In genomic region chr5:34600118-34600493, GRCh38 we compare ENCODE assay signal across 18 cellular contexts. TPM values are rescaled to one million over a fixed set of nuclear protein-coding genes. Genes with fewer than 3 reads are reported as not detected.
DNase-seq lines count a peak whose midpoint lies in the region; ATAC-seq, FAIRE-seq and TF ChIP-seq lines count a peak whose summit lies in the region.
"Had no signal": no experiment of that assay in that cellular context is flagged by ENCODE, and none has a peak within 500 bp of the region (broad histone marks: within the 10 kb centered on the region; RNA-seq: fewer than 3 reads in every experiment).

No MANE protein-coding gene starts in this region.

- H3K9ac ChIP-seq in IMR-90 (ENCODE audit: low read depth, low read length) (no peak overlapping the region), K562 (ENCODE audit: insufficient read depth in 1 of 2, low read depth in 2 of 2, low read length in 2 of 2) (no peak overlapping the region), kidney (ENCODE audit: low read length in 2 of 2) (no peak overlapping the region)
- H3K9ac ChIP-seq: GM23248 had no signal

- H3K27me3 ChIP-seq in IMR-90 (ENCODE audit: control insufficient read depth, insufficient read depth, low read length) (no peaks in the 10 kb centered on the region), K562 (ENCODE audit: control insufficient read depth in 2 of 2, insufficient read depth in 2 of 2, low read length in 2 of 2) (peaks cover 0 to 5% of the 10 kb centered on the region in 2 experiments; a peak in 1 of 5 replicates), hepatocyte (no peaks in the 10 kb centered on the region)

- WGBS in A549 (ENCODE audit: missing lambda C conversion rate): 95% methylated on average over 4 of the region's 4 CpGs
- WGBS in IMR-90 (ENCODE audit: extremely low coverage in 2 of 2, insufficient read length in 1 of 2), 2 experiments: no CpG with 5 or more reads among the region's 4 CpGs
- WGBS in K562 (ENCODE audit: insufficient coverage, low coverage, missing lambda C conversion rate): 9% methylated on average over 4 of the region's 4 CpGs
- WGBS in hepatocyte (ENCODE audit: low lambda C conversion rate, missing lambda C conversion rate): 96% methylated on average over 4 of the region's 4 CpGs

- dilution Hi-C loops in IMR-90 (cut with HindIII; ENCODE audit: low sequenced_read_pairs, unreplicated experiment): no loop called here

- no TSS peak for BruUV-seq in IMR-90 (replicated peaks; lab: Mats Ljungman, UMichigan)
- no TSS peak for BruUV-seq in K562 (replicated peaks; lab: Mats Ljungman, UMichigan)

- in situ Hi-C loops in IMR-90 (cut with MboI; ENCODE audit: low sequenced_read_pairs): no loop called here
- in situ Hi-C loops in K562 (cut with MboI): no loop called here

- TF ChIP-seq POLR2A in A549 (IDR thresholded peaks at IDR 0.05; ENCODE audit: low read length): no peak
- TF ChIP-seq POLR2A in IMR-90 (IDR thresholded peaks at IDR 0.05; ENCODE audit: low read depth, low read length): no peak
- TF ChIP-seq POLR2A in K562 (conservative IDR thresholded peaks at IDR 0.05): no peak

- H3K9me3 Mint-ChIP-seq in osteocyte (ENCODE audit: unreplicated experiment): no peaks in the 10 kb centered on the region
- H3K9me3 Mint-ChIP-seq: CD4-positive, alpha-beta memory T cell had no signal

- H3K27ac ChIP-seq in A549 (peak overlapping the region; percentile 79 to 87; a peak in 5 of 6 replicates), IMR-90 (ENCODE audit: insufficient read depth, low read length) (no peak overlapping the region), K562 (ENCODE audit: extremely low read depth, low read depth, low read length) (no peak overlapping the region), hepatocyte (peak overlapping the region; percentile 11), kidney (ENCODE audit: low read depth in 2 of 2, low read length in 2 of 2) (no peak overlapping the region)
- H3K27ac ChIP-seq: GM23248 had no signal

- peaks cover 20% of the 10 kb centered on the region for H3K4me1 Mint-ChIP-seq in osteocyte (ENCODE audit: unreplicated experiment)
- H3K4me1 Mint-ChIP-seq: CD4-positive, alpha-beta memory T cell had no signal

- H3K4me3 ChIP-seq in A549 (no peak overlapping the region), IMR-90 (ENCODE audit: insufficient read depth, low read depth, low read length) (no peak overlapping the region), K562 (no peak overlapping the region), hepatocyte (no peak overlapping the region), kidney (ENCODE audit: low read length in 2 of 2) (no peak overlapping the region)
- H3K4me3 ChIP-seq: GM23248 had no signal

- H3K79me2 ChIP-seq in K562 (ENCODE audit: control insufficient read depth, insufficient read depth, low read length): no peaks in the 10 kb centered on the region
- H3K79me2 ChIP-seq in hepatocyte: no peaks in the 10 kb centered on the region

- peaks cover 38% of the 10 kb centered on the region for H3K4me1 ChIP-seq in A549
- H3K4me1 ChIP-seq in IMR-90 (ENCODE audit: control insufficient read depth, insufficient read depth, low read length): peaks cover 14% of the 10 kb centered on the region
- H3K4me1 ChIP-seq in K562 (replicated peaks in 1 of 2; ENCODE audit: control insufficient read depth in 2 of 2, insufficient read depth in 2 of 2, low read length in 2 of 2): peaks cover 0 to 10% of the 10 kb centered on the region in 2 experiments; a peak in 2 of 5 replicates
- peaks cover 16% of the 10 kb centered on the region for H3K4me1 ChIP-seq in hepatocyte (ENCODE audit: insufficient read depth)
- peaks cover 2 to 9% of the 10 kb centered on the region in 2 donors for H3K4me1 ChIP-seq in kidney (ENCODE audit: control insufficient read depth in 1 of 2, insufficient read depth in 1 of 2, low read depth in 1 of 2, low read length in 2 of 2)

- H2BK15ac ChIP-seq in IMR-90 (ENCODE audit: low read depth, low read length): peak overlapping the region; percentile 98

- peak overlapping the region; percentile 82 for H3K4ac ChIP-seq in IMR-90 (ENCODE audit: low read depth, low read length)

- no peak for TF ChIP-seq RAD21 in A549 (conservative IDR thresholded peaks at IDR 0.05 in 1 of 2, IDR thresholded peaks at IDR 0.05 in 1 of 2)
- TF ChIP-seq RAD21 in IMR-90 (IDR thresholded peaks at IDR 0.05; ENCODE audit: low read length): no peak
- no peak for TF ChIP-seq RAD21 in K562 (CRISPR knock-in tag; conservative IDR thresholded peaks at IDR 0.05 in 1 of 2, IDR thresholded peaks at IDR 0.05 in 1 of 2)

- H3K56ac ChIP-seq in IMR-90 (ENCODE audit: extremely low read depth, insufficient read depth, low read length): no peak overlapping the region

- H4K20me1 ChIP-seq in IMR-90 (ENCODE audit: insufficient read depth, low read length) (no peaks in the 10 kb centered on the region), K562 (replicated peaks; ENCODE audit: control insufficient read depth, insufficient read depth, low read length) (no peaks in the 10 kb centered on the region), hepatocyte (ENCODE audit: insufficient read depth, poor library complexity, severe bottlenecking) (no peaks in the 10 kb centered on the region)

- H3K27me3 Mint-ChIP-seq in osteocyte (ENCODE audit: unreplicated experiment): no peaks in the 10 kb centered on the region

- no peak for TF ChIP-seq CTCF in A549 (IDR thresholded peaks at IDR 0.05)
- no peak for TF ChIP-seq CTCF in IMR-90 (conservative IDR thresholded peaks at IDR 0.05; ENCODE audit: low read depth, low read length)
- TF ChIP-seq CTCF in K562 (IDR thresholded peaks at IDR 0.05 in 2 of 3, conservative IDR thresholded peaks at IDR 0.05 in 1 of 3; ENCODE audit: insufficient read depth in 2 of 3, low read depth in 1 of 3, low read length in 3 of 3): no peak
- TF ChIP-seq CTCF in hepatocyte (IDR thresholded peaks at IDR 0.05; ENCODE audit: poor library complexity): no peak
- no peak for TF ChIP-seq CTCF in kidney (IDR thresholded peaks at IDR 0.05; ENCODE audit: borderline replicate concordance, extremely low read depth, insufficient read depth)
- no peak for TF ChIP-seq CTCF in osteocyte (IDR thresholded peaks at IDR 0.05)

- DNase-seq in A549 (ENCODE audit: low read depth in 1 of 2, low spot score in 1 of 2) (no peak), IMR-90 (no peak), K562 (ENCODE audit: extremely low read depth in 1 of 4, low spot score in 3 of 4) (no peak), hepatocyte (ENCODE audit: low spot score) (no peak), kidney (no peak), osteocyte (ENCODE audit: extremely low spot score, unreplicated experiment) (no peak), kidney tubule cell (ENCODE audit: low spot score) (no peak)
- DNase-seq: 8988T; C1 segment of cervical spinal cord; CD4-positive, alpha-beta memory T cell; COR-L47; DMS153; DND-41; H7 had no signal

- peak overlapping the region; percentile 44; the same call in 1 of the 2 replicates for H3K18ac ChIP-seq in IMR-90 (ENCODE audit: low read depth, low read length)

- H2AFZ ChIP-seq in IMR-90 (replicated peaks; ENCODE audit: low read length, poor library complexity) (no peak overlapping the region), K562 (ENCODE audit: low read depth, low read length) (no peak overlapping the region), hepatocyte (no peak overlapping the region)
- H2AFZ ChIP-seq: GM23248 had no signal

- H3K79me1 ChIP-seq in IMR-90 (ENCODE audit: low read depth in 1 of 2, low read length in 2 of 2): peaks cover 9 to 27% of the 10 kb centered on the region in 2 experiments; a peak in 3 of 4 replicates

- peak overlapping the region; percentile 1 for H3K14ac ChIP-seq in IMR-90 (replicated peaks; ENCODE audit: low read depth, low read length)

- POLR2A ChIA-PET in A549 (lab: Yijun Ruan, JAX) (interaction anchor here (1.5 to 3.0 kb wide), 2 partner anchors 8 to 13 kb away, joined by 7 to 38 read pairs; no protein-coding TSS in a partner anchor), IMR-90 (lab: Charles Lee; ENCODE audit: unreplicated experiment) (no interaction called here), K562 (lab: Yijun Ruan, JAX) (interaction anchor here (4.9 kb wide), 1 partner anchor 10 kb away, joined by 25 read pairs; no protein-coding TSS in a partner anchor)

- H2AK5ac ChIP-seq in IMR-90 (ENCODE audit: low read depth, low read length): peak overlapping the region; percentile 15; the same call in 1 of the 2 replicates

- no peaks in the 10 kb centered on the region for H3K9me3 ChIP-seq in A549
- H3K9me3 ChIP-seq in IMR-90 (ENCODE audit: control insufficient read depth, insufficient read depth, low read length): no peaks in the 10 kb centered on the region
- H3K9me3 ChIP-seq in K562 (replicated peaks; ENCODE audit: control insufficient read depth, insufficient read depth, low read depth, low read length): no peaks in the 10 kb centered on the region
- no peaks in the 10 kb centered on the region for H3K9me3 ChIP-seq in hepatocyte (ENCODE audit: low read depth)
- H3K9me3 ChIP-seq in kidney (ENCODE audit: control insufficient read depth in 1 of 2, low read length in 2 of 2): no peaks in the 10 kb centered on the region

- no peak for FAIRE-seq in A549 (lab: Jason Lieb, UNC)
- no peak for FAIRE-seq in K562 (lab: Jason Lieb, UNC)
- no peak for FAIRE-seq in kidney (lab: Jason Lieb, UNC)
- FAIRE-seq: G401.6, GM12892, H1 had no signal

- peak overlapping the region; percentile 23; the same call in 1 of the 2 replicates for H3K23ac ChIP-seq in IMR-90 (ENCODE audit: low read depth, low read length)

- CTCF ChIA-PET in A549 (lab: Yijun Ruan, JAX): interaction anchor here (1.0 to 3.2 kb wide), 3 partner anchors 77 to 298 kb away, joined by 3 to 10 read pairs (median 6); no protein-coding TSS in a partner anchor
- CTCF ChIA-PET in IMR-90 (lab: Yijun Ruan, JAX): no interaction called here
- CTCF ChIA-PET in K562 (lab: Yijun Ruan, JAX; ENCODE audit: low intra/inter-chr PET ratio): no interaction called here

- no peak overlapping the region for H3K27ac Mint-ChIP-seq in osteocyte (ENCODE audit: unreplicated experiment)
- H3K27ac Mint-ChIP-seq: CD4-positive, alpha-beta memory T cell had no signal

- intact Hi-C loops in IMR-90 (cut with micrococcal nuclease) (no loop called here), K562 (cut with micrococcal nuclease) (no loop called here), kidney (cut with DNase I) (no loop called here)

- H3K36me3 ChIP-seq in IMR-90 (ENCODE audit: control insufficient read depth, insufficient read depth, low read length) (no peaks in the 10 kb centered on the region), K562 (ENCODE audit: control insufficient read depth, insufficient read depth, low read length) (no peaks in the 10 kb centered on the region), hepatocyte (replicated peaks; ENCODE audit: insufficient read depth, low read depth) (no peaks in the 10 kb centered on the region), kidney (ENCODE audit: control insufficient read depth in 1 of 2, insufficient read depth in 2 of 2, low read length in 2 of 2) (no peaks in the 10 kb centered on the region)

- peak overlapping the region; percentile 18; the same call in 1 of the 2 replicates for H4K91ac ChIP-seq in IMR-90 (ENCODE audit: insufficient read depth, low read depth, low read length)

- H2AK9ac ChIP-seq in IMR-90 (replicated peaks; ENCODE audit: low read depth, low read length, poor library complexity): no peak overlapping the region

- H4K8ac ChIP-seq in IMR-90 (ENCODE audit: low read depth in 2 of 2, low read length in 2 of 2): no peak overlapping the region

- ATAC-seq in A549 (no peak), IMR-90 (ENCODE audit: low read depth) (no peak), K562 (no peak)

- H3K9me1 ChIP-seq in IMR-90 (ENCODE audit: insufficient read depth, low read length): peaks cover 9% of the 10 kb centered on the region
- H3K9me1 ChIP-seq in K562 (ENCODE audit: control insufficient read depth, insufficient read depth, low read length): no peaks in the 10 kb centered on the region

- no peak for TF ChIP-seq EP300 in A549 (IDR thresholded peaks at IDR 0.05)
- TF ChIP-seq EP300 in K562 (IDR thresholded peaks at IDR 0.05; ENCODE audit: low read length): no peak

- peak overlapping the region; percentile 68; the same call in 1 of the 2 replicates for H2BK20ac ChIP-seq in IMR-90 (ENCODE audit: low read depth, low read length)

- peak overlapping the region; percentile 96; the same call in 1 of the 2 replicates for H2BK120ac ChIP-seq in IMR-90 (ENCODE audit: low read depth, low read length)

- H2BK5ac ChIP-seq in IMR-90 (ENCODE audit: low read depth, low read length, poor library complexity, severe bottlenecking): peak overlapping the region; percentile 49

- H3K4me2 ChIP-seq in A549 (no peak overlapping the region), IMR-90 (ENCODE audit: low read depth, low read length) (no peak overlapping the region), K562 (ENCODE audit: insufficient read depth, low read length) (no peak overlapping the region), hepatocyte (no peak overlapping the region)

- H3K4me3 Mint-ChIP-seq in osteocyte (ENCODE audit: unreplicated experiment): no peak overlapping the region
- H3K4me3 Mint-ChIP-seq: CD4-positive, alpha-beta memory T cell had no signal

- H4K5ac ChIP-seq in IMR-90 (ENCODE audit: low read depth, low read length): no peak overlapping the region

- no peaks in the 10 kb centered on the region for H3K9me2 ChIP-seq in hepatocyte (replicated peaks; ENCODE audit: insufficient read depth)

- H3K36me3 Mint-ChIP-seq in osteocyte (ENCODE audit: unreplicated experiment): no peaks in the 10 kb centered on the region
- H3K36me3 Mint-ChIP-seq: CD4-positive, alpha-beta memory T cell had no signal

RNA-seq across cellular contexts. Expression of gene RAI14, which starts 56.0 kb away (rescaled TPM):
- polyA plus RNA-seq in A549 (2011; rRNA removed): 97.7 and 113 TPM in 2 replicates
- 65.8 and 66.3 TPM in 2 replicates for polyA plus RNA-seq in A549 (2012; cell fraction: cytosol; rRNA removed)
- 39.6 and 43.3 TPM in 2 replicates for polyA plus RNA-seq in A549 (2012; cell fraction: nucleus; rRNA removed)
- 71.9 to 76.7 TPM (median 75.3 TPM) in 3 replicates for polyA plus RNA-seq in A549 (2017; fragmentation: RNase III; extraction: RNeasy Plus Mini Kit Qiagen cat#74134 plus additional on column Dnase treatment)
- 168 and 240 TPM in 2 replicates for polyA minus RNA-seq in A549 (2011; rRNA and poly(A)+ RNA removed)
- 267 and 361 TPM in 2 replicates for total RNA-seq in IMR-90 (2012; rRNA removed)
- 191 and 221 TPM in 2 replicates for polyA plus RNA-seq in IMR-90 (2012; rRNA removed)
- 68.3 and 80.0 TPM in 2 replicates for polyA plus RNA-seq in IMR-90 (2012; cell fraction: cytosol; rRNA removed)
- polyA plus RNA-seq in IMR-90 (2012; cell fraction: nucleus; rRNA removed; ENCODE audit: low replicate concordance): 60.2 and 146 TPM in 2 replicates
- 38.2 and 39.6 TPM in 2 replicates for total RNA-seq in K562 (2011; cell fraction: chromatin; rRNA removed; ENCODE audit: low replicate concordance)
- total RNA-seq in K562 (2011; cell fraction: nucleolus; rRNA removed): 12.7 and 17.1 TPM in 2 replicates
- total RNA-seq in K562 (2011; cell fraction: nucleoplasm; rRNA removed): 23.8 and 35.0 TPM in 2 replicates
- 26.2 and 28.7 TPM in 2 replicates for total RNA-seq in K562 (2014; rRNA removed)
- 36.6 and 41.5 TPM in 2 replicates for total RNA-seq in K562 (2014; rRNA removed; fragmentation: Illumina TruSeq; extraction: Trizol)
- 24.9 and 26.9 TPM in 2 replicates for total RNA-seq in K562 (2015; rRNA removed; fragmentation: Illumina TruSeq; extraction: Trizol)
- 52.4 and 58.6 TPM in 2 replicates for total RNA-seq in K562 (2021)
- 21.1 and 34.8 TPM in 2 replicates for polyA plus RNA-seq in K562 (2011; rRNA removed)
- polyA plus RNA-seq in K562 (2011; cell fraction: cytosol; rRNA removed): 16.5 and 29.9 TPM in 2 replicates
- 10.9 and 24.1 TPM in 2 replicates for polyA plus RNA-seq in K562 (2011; cell fraction: nucleus; rRNA removed)
- 17.2 and 23.2 TPM in 2 replicates for polyA plus RNA-seq in K562 (2012)
- 44.7 and 45.1 TPM in 2 replicates for polyA plus RNA-seq in K562 (2014; fragmentation: Illumina TruSeq; extraction: Trizol)
- 10 to 100 TPM; 11.3 to 12.6 TPM for polyA plus RNA-seq in K562 (2014; fragmentation: Nextera tagmentation; extraction: Ambion mirVana)
- polyA plus RNA-seq in K562 (2014; rRNA removed): 25.8 and 82.5 TPM in 2 replicates
- 86.8 and 125 TPM in 2 replicates for polyA minus RNA-seq in K562 (2011; rRNA and poly(A)+ RNA removed)
- polyA minus RNA-seq in K562 (2011; cell fraction: cytosol; rRNA and poly(A)+ RNA removed): 23.6 and 23.8 TPM in 2 replicates
- polyA minus RNA-seq in K562 (2011; cell fraction: nucleus; rRNA and poly(A)+ RNA removed): 8.6 and 11.3 TPM in 2 replicates
- 44.8 and 49.6 TPM in 2 replicates for total RNA-seq in hepatocyte
- 31.3 and 42.2 TPM in 2 replicates for polyA plus RNA-seq in hepatocyte
- total RNA-seq in kidney: 60.3 TPM
- polyA plus RNA-seq in kidney (ENCODE audit: insufficient read depth, low read depth, low replicate concordance): 13.2 TPM
- total RNA-seq in osteocyte: 130 and 138 TPM in 2 replicates

Comparison
In these comparisons a context has a peak if more than half of its experiments do, and no peak if none do; other contexts are left out.
1. H3K27ac ChIP-seq: peak in A549 (2 of 2) and hepatocyte (single experiment); none in IMR-90 (single experiment), K562 (single experiment) and kidney (0 of 2).
2. Of the 35 proteins assayed by ChIP-seq in both K562 and A549: peak only in K562: none; only in A549: MAFK; in both: none; in neither: 34.